8 cellular contexts compared by ENCODE assay signal in genomic region chr3:42247576-42248027, GRCh38. TPM values are rescaled to one million over a fixed set of nuclear protein-coding genes. Genes with fewer than 3 reads are reported as not detected.
A peak's percentile ranks its signal among the peaks of the same experiment; 100 is the strongest.
DNase-seq lines count a peak whose midpoint lies in the region; ATAC-seq and TF ChIP-seq lines count a peak whose summit lies in the region.

No MANE protein-coding gene starts in this region.

- 0 out of 4 replicates have a peak, but pooled peaks cover 0 to 2% of the 10 kb centered on the region in 2 experiments for H3K4me1 Mint-ChIP-seq in H9

- H3K23me2 ChIP-seq in H9 (ENCODE audit: insufficient read length, low read depth, low read length, poor library complexity, severe bottlenecking), result no peaks in the 10 kb centered on the region

- H2BK5ac ChIP-seq in H9 (ENCODE audit: insufficient read length, low read length), result no peak overlapping the region

- no peak overlapping the region for H3K23ac ChIP-seq in H9 (ENCODE audit: insufficient read length, low read depth, low read length)

- H2BK120ac ChIP-seq in H9 (ENCODE audit: low read depth, low read length, poor library complexity, severe bottlenecking), result no peak overlapping the region

- H3K4me2 ChIP-seq in DND-41 (ENCODE audit: insufficient read depth, low read length) (peak overlapping the region; percentile 37; the same call in 1 of the 2 replicates), H9 (ENCODE audit: insufficient read depth, insufficient read length, low read length) (no peak overlapping the region)

- no peak overlapping the region for H3K4me3 Mint-ChIP-seq in H9

- no peak overlapping the region for H2BK20ac ChIP-seq in H9 (ENCODE audit: low read depth, low read length, poor library complexity, severe bottlenecking)

- no peak overlapping the region for H3K18ac ChIP-seq in H9 (ENCODE audit: insufficient read length, low read depth, low read length)

- peaks cover 26% of the 10 kb centered on the region for H3K27me3 Mint-ChIP-seq in H9 (ENCODE audit: low read depth)

- ATAC-seq in DND-41 (ENCODE audit: insufficient read depth, low read depth) (peak; percentile 72), left lung (peak; percentile 95), HG03520 (IDR thresholded peaks at IDR 0.05; ENCODE audit: unreplicated experiment) (no peak)

- H3T11ph ChIP-seq in H9 (ENCODE audit: low read length), result no peak overlapping the region

- WGBS in H9 (ENCODE audit: extremely low coverage, insufficient read length, low lambda C conversion rate), result no CpG with 5 or more reads among the region's 9 CpGs

- H3K79me1 ChIP-seq in H9 (ENCODE audit: insufficient read depth, low read depth, low read length, poor library complexity, severe bottlenecking), result no peaks in the 10 kb centered on the region

- no peak overlapping the region for H3K9ac ChIP-seq in DND-41 (ENCODE audit: low read depth, low read length)
- H3K9ac ChIP-seq in H9 (ENCODE audit: extremely low read depth, insufficient read length, low read length), result no peak overlapping the region

- H2BK15ac ChIP-seq in H9 (ENCODE audit: low read depth, low read length), result no peak overlapping the region

- no peak overlapping the region for H4K91ac ChIP-seq in H9 (ENCODE audit: insufficient read length, low read depth, low read length)

- TF ChIP-seq CTCF in DND-41 (IDR thresholded peaks at IDR 0.05; ENCODE audit: borderline replicate concordance, extremely low read depth, low read length, poor library complexity, severe bottlenecking) (peak; percentile 77), H9 (conservative IDR thresholded peaks at IDR 0.05) (peak; percentile 93), left lung (IDR thresholded peaks at IDR 0.05) (peak; percentile 61 to 69)

- no peaks in the 10 kb centered on the region for H3K9me3 ChIP-seq in DND-41 (ENCODE audit: insufficient read depth, low read length, severe bottlenecking)
- no peaks in the 10 kb centered on the region for H3K9me3 ChIP-seq in H9 (ENCODE audit: control insufficient read depth, low read depth, low read length)
- no peaks in the 10 kb centered on the region for H3K9me3 ChIP-seq in left lung

- peak; percentile 60 for DNase-seq in DND-41
- peak; percentile 65 for DNase-seq in H9
- DNase-seq in NCI-H2107 treated with DMSO at 0.1 percent for 48 hours (lab: John Stamatoyannopoulos, UW; ENCODE audit: unreplicated experiment), result peak; percentile 64
- peak; percentile 25 for DNase-seq in activated CD4-positive, CD25-positive, alpha-beta regulatory T cell treated with anti-CD3 and anti-CD28 coated beads, Interleukin-2, amount 50 U/mL, for 16 hours (ENCODE audit: low read depth, low spot score)
- peak; percentile 41 for DNase-seq in central memory CD4-positive, alpha-beta T cell
- DNase-seq in left lung, result no peak
- DNase-seq in stimulated activated CD4-positive, alpha-beta T cell treated with anti-CD3 and anti-CD28 coated beads, TNF-alpha, amount 100 ng/mL, for 48 hours (ENCODE audit: low read depth in 3 of 3), result peak; percentile 35 to 40 (median 37)

- H3K56ac ChIP-seq in H9 (ENCODE audit: insufficient read length, low read depth, low read length), result no peak overlapping the region

- no peaks in the 10 kb centered on the region; a peak in 1 of 5 replicates for H3K9me3 Mint-ChIP-seq in H9

- no peak overlapping the region for H2AK5ac ChIP-seq in H9 (ENCODE audit: insufficient read length, low read length)

- no peak overlapping the region for H4K5ac ChIP-seq in H9 (ENCODE audit: insufficient read length, low read depth, low read length)

- H2AFZ ChIP-seq in DND-41 (ENCODE audit: low read depth, low read length) (no peak overlapping the region), H9 (ENCODE audit: low read length) (no peak overlapping the region)

- H3K4ac ChIP-seq in H9 (ENCODE audit: low read depth, low read length), result no peak overlapping the region

- H3K14ac ChIP-seq in H9 (ENCODE audit: insufficient read depth, low read length), result no peak overlapping the region

- H3K36me3 Mint-ChIP-seq in H9 (ENCODE audit: insufficient read depth in 1 of 3, low read depth in 3 of 3), result no peaks in the 10 kb centered on the region

- H3K4me3 ChIP-seq in DND-41 (ENCODE audit: low read depth in 1 of 2, low read length in 2 of 2) (no peak overlapping the region), left lung (no peak overlapping the region)

- H3K36me3 ChIP-seq in DND-41 (ENCODE audit: insufficient read depth, low read length) (no peaks in the 10 kb centered on the region), left lung (no peaks in the 10 kb centered on the region)

- no peak overlapping the region for H3K27ac Mint-ChIP-seq in H9

- H4K8ac ChIP-seq in H9 (replicated peaks; ENCODE audit: insufficient read length, low read depth, low read length), result no peak overlapping the region

- intact Hi-C loops in left lung (cut with DNase I), result loop anchor here in 1 of 2 donors (5.0 kb wide), 1 partner anchor 195 kb away; no protein-coding TSS in a partner anchor

- H3K4me1 ChIP-seq in DND-41 (ENCODE audit: insufficient read depth, low read length), result no peaks in the 10 kb centered on the region
- H3K4me1 ChIP-seq in H9 (ENCODE audit: insufficient read depth, low read length), result no peaks in the 10 kb centered on the region
- no peaks in the 10 kb centered on the region for H3K4me1 ChIP-seq in left lung

- H3K27ac ChIP-seq in DND-41 (ENCODE audit: low read length) (no peak overlapping the region), H9 (ENCODE audit: insufficient read length, low read depth, low read length) (no peak overlapping the region), left lung (no peak overlapping the region)

- no peak overlapping the region for H2BK12ac ChIP-seq in H9 (ENCODE audit: insufficient read length, low read depth, low read length)

- H3K79me2 ChIP-seq in DND-41 (ENCODE audit: insufficient read depth, low read length), result no peaks in the 10 kb centered on the region
- no peaks in the 10 kb centered on the region for H3K79me2 ChIP-seq in H9 (ENCODE audit: insufficient read depth, low read length)

- H3K27me3 ChIP-seq in DND-41 (ENCODE audit: insufficient read depth, low read length, poor library complexity) (peaks cover 8% of the 10 kb centered on the region), H9 (ENCODE audit: insufficient read depth, low read length) (no peaks in the 10 kb centered on the region), left lung (peaks cover 0 to 15% of the 10 kb centered on the region in 2 donors)

- no peaks in the 10 kb centered on the region for H4K20me1 ChIP-seq in DND-41 (ENCODE audit: insufficient read depth, low read length)
- H4K20me1 ChIP-seq in H9 (ENCODE audit: control insufficient read depth, insufficient read depth, insufficient read length), result no peaks in the 10 kb centered on the region

RNA-seq across cellular contexts. Expression of gene CCK, which starts 18.4 kb away (rescaled TPM):
- total RNA-seq in H9 (2021) (0.37 and 0.42 TPM in 2 replicates), left lung (under 1 TPM in 1 of 2 donors, not detected in 1; 0.76 TPM)

Comparison
In these comparisons a context has a peak if more than half of its experiments do, and no peak if none do; other contexts are left out.
1. DNase-seq: peak in DND-41 (single experiment), H9 (single experiment), NCI-H2107 treated with DMSO at 0.1 percent for 48 hours (single experiment), activated CD4-positive, CD25-positive, alpha-beta regulatory T cell treated with anti-CD3 and anti-CD28 coated beads, Interleukin-2, amount 50 U/mL, for 16 hours (single experiment), central memory CD4-positive, alpha-beta T cell (single experiment) and stimulated activated CD4-positive, alpha-beta T cell treated with anti-CD3 and anti-CD28 coated beads, TNF-alpha, amount 100 ng/mL, for 48 hours (3 of 3); none in left lung (0 of 2).
2. Peak in every context shown above with its lines, with median percentiles within 50 percentile points of each other: CTCF ChIP-seq.